Comparison of ENCODE assay signal across 11 cellular contexts in genomic region chr6:160972111-160972510, GRCh38. TPM values are rescaled to one million over a fixed set of nuclear protein-coding genes. Genes with fewer than 3 reads are reported as not detected.
DNase-seq lines count a peak whose midpoint lies in the region; ATAC-seq lines count a peak whose summit lies in the region.
"Had no signal": no experiment of that assay in that cellular context is flagged by ENCODE, and none has a peak within 500 bp of the region (broad histone marks: within the 10 kb centered on the region; RNA-seq: fewer than 3 reads in every experiment).

No MANE protein-coding gene starts in this region.

- H3K36me3 Mint-ChIP-seq in activated CD8-positive, alpha-beta memory T cell treated with anti-CD3 and anti-CD28 coated beads, Interleukin-2, amount 10 ng/mL, durations not matched to agents 7 days and 5 days, result no peaks in the 10 kb centered on the region

- H3K4me3 Mint-ChIP-seq in activated CD8-positive, alpha-beta memory T cell treated with anti-CD3 and anti-CD28 coated beads, Interleukin-2, amount 10 ng/mL, durations not matched to agents 7 days and 5 days, result no peak overlapping the region

- peak; percentile 1 for DNase-seq in NCI-H2196 (lab: John Stamatoyannopoulos, UW; ENCODE audit: unreplicated experiment)
- DNase-seq in NCI-H2196 treated with DMSO at 0.1 percent for 48 hours (lab: John Stamatoyannopoulos, UW; ENCODE audit: unreplicated experiment), result no peak
- peak; percentile 80 for DNase-seq in amniotic epithelial cell (ENCODE audit: low read depth)
- peak; percentile 88 for DNase-seq in skeletal muscle cell (ENCODE audit: low read depth)
- no peak for DNase-seq in activated CD8-positive, alpha-beta memory T cell treated with anti-CD3 and anti-CD28 coated beads, Interleukin-2, amount 10 ng/mL, durations not matched to agents 7 days and 5 days
- no peak for DNase-seq in GDM1 (lab: John Stamatoyannopoulos, UW)
- DNase-seq in DMS79 treated with DMSO at 0.1 percent for 48 hours (lab: John Stamatoyannopoulos, UW), result no peak
- DNase-seq: NCI-H446 treated with DMSO at 0.1 percent for 48 hours, thyroid gland had no signal

- no peaks in the 10 kb centered on the region for H3K9me3 Mint-ChIP-seq in activated CD8-positive, alpha-beta memory T cell treated with anti-CD3 and anti-CD28 coated beads, Interleukin-2, amount 10 ng/mL, durations not matched to agents 7 days and 5 days (ENCODE audit: low read depth)

- peak; percentile 50 for ATAC-seq in HG03342 (IDR thresholded peaks at IDR 0.05; ENCODE audit: unreplicated experiment)
- no peak for ATAC-seq in activated CD8-positive, alpha-beta memory T cell treated with anti-CD3 and anti-CD28 coated beads, Interleukin-2, amount 10 ng/mL, durations not matched to agents 7 days and 5 days
- ATAC-seq: A549 had no signal

- CTCF ChIA-PET in activated CD8-positive, alpha-beta memory T cell treated with anti-CD3 and anti-CD28 coated beads, Interleukin-2, amount 10 ng/mL, durations not matched to agents 7 days and 5 days (lab: Charles Lee), result interaction anchor here (1.0 to 1.3 kb wide), 2 partner anchors 43 to 402 kb away, joined by 3 read pairs; no protein-coding TSS in a partner anchor

- H3K4me3 ChIP-seq in skeletal muscle cell (ENCODE audit: low read depth, low read length), result no peak overlapping the region
- H3K4me3 ChIP-seq: A549, thyroid gland had no signal

- H3K27ac Mint-ChIP-seq in activated CD8-positive, alpha-beta memory T cell treated with anti-CD3 and anti-CD28 coated beads, Interleukin-2, amount 10 ng/mL, durations not matched to agents 7 days and 5 days, result no peak overlapping the region

- H3K4me1 Mint-ChIP-seq in activated CD8-positive, alpha-beta memory T cell treated with anti-CD3 and anti-CD28 coated beads, Interleukin-2, amount 10 ng/mL, durations not matched to agents 7 days and 5 days, result no peaks in the 10 kb centered on the region

- H3K27me3 Mint-ChIP-seq in activated CD8-positive, alpha-beta memory T cell treated with anti-CD3 and anti-CD28 coated beads, Interleukin-2, amount 10 ng/mL, durations not matched to agents 7 days and 5 days, result peaks cover 17% of the 10 kb centered on the region

RNA-seq across cellular contexts. Expression of gene MAP3K4, which starts 19.5 kb away (rescaled TPM):
- 10 to 100 TPM; 38.5 to 55.0 TPM for total RNA-seq in activated CD8-positive, alpha-beta memory T cell treated with anti-CD3 and anti-CD28 coated beads, Interleukin-2, amount 10 ng/mL, durations not matched to agents 7 days and 5 days

Comparison
In these comparisons a context has a peak if more than half of its experiments do, and no peak if none do; other contexts are left out.
1. DNase-seq: peak in NCI-H2196 (single experiment), amniotic epithelial cell (single experiment) and skeletal muscle cell (single experiment); none in NCI-H2196 treated with DMSO at 0.1 percent for 48 hours (single experiment), activated CD8-positive, alpha-beta memory T cell treated with anti-CD3 and anti-CD28 coated beads, Interleukin-2, amount 10 ng/mL, durations not matched to agents 7 days and 5 days (single experiment), GDM1 (single experiment) and DMS79 treated with DMSO at 0.1 percent for 48 hours (single experiment).